19 cellular contexts compared by ENCODE assay signal in the genomic region with DNA sequence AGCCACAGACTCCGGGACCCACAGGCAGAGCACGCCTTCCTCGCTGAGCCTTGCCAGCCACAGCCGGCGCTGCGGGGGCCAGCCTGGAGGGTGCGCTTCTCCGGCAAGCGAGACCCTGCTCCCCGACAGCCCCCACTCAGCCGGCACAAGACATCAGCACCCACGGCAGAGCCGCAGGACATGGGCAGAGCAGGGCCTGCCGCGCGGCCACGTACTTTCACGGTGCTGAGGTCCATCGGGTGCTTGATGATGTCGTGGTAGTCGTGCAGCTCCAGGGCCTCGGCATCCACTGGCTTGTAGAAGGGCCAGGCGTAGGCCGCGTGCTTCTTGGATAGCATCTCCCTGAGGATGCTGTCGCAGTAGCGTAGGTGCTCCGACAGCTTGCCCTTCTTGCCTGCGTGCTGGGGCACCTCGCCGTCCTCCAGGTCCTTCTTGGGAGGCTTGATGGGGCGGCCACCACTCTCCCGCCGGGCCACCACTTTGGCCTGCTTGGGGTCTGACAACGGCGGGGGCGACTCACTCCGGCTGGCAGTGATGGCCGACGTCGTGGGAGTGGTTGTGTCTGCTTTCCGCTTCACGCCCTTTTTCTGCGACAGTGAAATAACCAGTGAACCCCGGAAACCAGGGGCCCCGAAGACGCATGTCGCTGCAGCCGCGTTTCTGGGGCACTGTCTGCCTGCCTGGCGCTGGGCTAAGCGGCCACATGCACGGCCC. TPM values are rescaled to one million over a fixed set of nuclear protein-coding genes. Genes with fewer than 3 reads are reported as not detected.
DNase-seq lines count a peak whose midpoint lies in the region; ATAC-seq, FAIRE-seq and TF ChIP-seq lines count a peak whose summit lies in the region.
"Had no signal": no experiment of that assay in that cellular context is flagged by ENCODE, and none has a peak within 500 bp of the region (broad histone marks: within the 10 kb centered on the region; RNA-seq: fewer than 3 reads in every experiment).

No MANE protein-coding gene starts in this region.

- no peak overlapping the region for H3K9ac ChIP-seq in kidney (ENCODE audit: low read length in 2 of 2)

- no peaks in the 10 kb centered on the region for H3K4me1 Mint-ChIP-seq in naive thymus-derived CD4-positive, alpha-beta T cell
- H3K4me1 Mint-ChIP-seq: CD4-positive, alpha-beta memory T cell; H9 had no signal

- H3K27ac ChIP-seq in right atrium auricular region (no peak overlapping the region), C4-2B (peak overlapping the region; percentile 65), kidney (ENCODE audit: low read depth in 2 of 2, low read length in 2 of 2) (no peak overlapping the region), psoas muscle (no peak overlapping the region)
- H3K27ac ChIP-seq in naive thymus-derived CD4-positive, alpha-beta T cell (ENCODE audit: low read depth, low read length), result no peak overlapping the region
- H3K27ac ChIP-seq: 22Rv1, A549 had no signal

- H3K36me3 Mint-ChIP-seq in naive thymus-derived CD4-positive, alpha-beta T cell, result peaks cover 0 to 36% (median 3%) of the 10 kb centered on the region in 5 donors

- no peaks in the 10 kb centered on the region for H3K27me3 Mint-ChIP-seq in naive thymus-derived CD4-positive, alpha-beta T cell
- H3K27me3 Mint-ChIP-seq: CD4-positive, alpha-beta memory T cell had no signal

- H3K27me3 ChIP-seq in right atrium auricular region (no peaks in the 10 kb centered on the region), psoas muscle (ENCODE audit: insufficient read depth in 3 of 3, low read length in 2 of 3) (no peaks in the 10 kb centered on the region)
- H3K27me3 ChIP-seq in naive thymus-derived CD4-positive, alpha-beta T cell (ENCODE audit: control insufficient read depth in 2 of 2, insufficient read depth in 2 of 2, low read length in 2 of 2), result no peaks in the 10 kb centered on the region

- H3K36me3 ChIP-seq in right atrium auricular region (peaks cover 95% of the 10 kb centered on the region), kidney (ENCODE audit: control insufficient read depth in 1 of 2, insufficient read depth in 2 of 2, low read length in 2 of 2) (peaks cover 31 to 39% of the 10 kb centered on the region in 2 donors), psoas muscle (ENCODE audit: insufficient read depth in 1 of 2, low read depth in 1 of 2) (peaks cover 3 to 88% of the 10 kb centered on the region in 2 donors)
- H3K36me3 ChIP-seq in naive thymus-derived CD4-positive, alpha-beta T cell (ENCODE audit: control insufficient read depth in 2 of 3, insufficient read depth in 3 of 3, low read length in 3 of 3), result peaks cover 0 to 99% (median 14%) of the 10 kb centered on the region in 3 experiments

- POLR2A ChIA-PET in naive thymus-derived CD4-positive, alpha-beta T cell (lab: Charles Lee), result interaction anchor here (0.6 kb wide), 1 partner anchor 18 kb away, joined by 3 read pairs; no protein-coding TSS in a partner anchor

- H3K4me3 ChIP-seq in right atrium auricular region (no peak overlapping the region), kidney (ENCODE audit: low read length in 2 of 2) (no peak overlapping the region), psoas muscle (no peak overlapping the region)
- no peak overlapping the region for H3K4me3 ChIP-seq in naive thymus-derived CD4-positive, alpha-beta T cell (ENCODE audit: low read length)
- H3K4me3 ChIP-seq: A549 had no signal

- H3K27ac Mint-ChIP-seq in naive thymus-derived CD4-positive, alpha-beta T cell, result no peak overlapping the region
- H3K27ac Mint-ChIP-seq: CD14-positive monocyte; CD4-positive, alpha-beta memory T cell had no signal

- H3K4me1 ChIP-seq in right atrium auricular region, result peaks cover 0 to 17% of the 10 kb centered on the region in 2 donors
- no peaks in the 10 kb centered on the region for H3K4me1 ChIP-seq in kidney (ENCODE audit: control insufficient read depth in 1 of 2, insufficient read depth in 1 of 2, low read depth in 1 of 2, low read length in 2 of 2)
- peaks cover 37% of the 10 kb centered on the region for H3K4me1 ChIP-seq in psoas muscle
- no peaks in the 10 kb centered on the region for H3K4me1 ChIP-seq in naive thymus-derived CD4-positive, alpha-beta T cell (ENCODE audit: control insufficient read depth in 2 of 2, insufficient read depth in 2 of 2, low read length in 2 of 2)
- H3K4me1 ChIP-seq: A549 had no signal

- intact Hi-C loops in Right ventricle myocardium inferior (cut with DNase I) (loop anchor here (5.0 kb wide), 1 partner anchor 89 kb away; the partner anchor contains the start of gene WDR5), kidney (cut with DNase I) (no loop called here), psoas muscle (cut with DNase I) (no loop called here)
- intact Hi-C loops in naive thymus-derived CD4-positive, alpha-beta T cell (cut with micrococcal nuclease), result no loop called here

- H3K9me3 Mint-ChIP-seq in naive thymus-derived CD4-positive, alpha-beta T cell, result no peaks in the 10 kb centered on the region
- H3K9me3 Mint-ChIP-seq: H9 had no signal

- TF ChIP-seq CTCF in right atrium auricular region (IDR thresholded peaks at IDR 0.05) (no peak), C4-2B (conservative IDR thresholded peaks at IDR 0.05) (no peak), kidney (IDR thresholded peaks at IDR 0.05; ENCODE audit: borderline replicate concordance, extremely low read depth, insufficient read depth) (no peak), psoas muscle (IDR thresholded peaks at IDR 0.05) (no peak)

- no peaks in the 10 kb centered on the region for H3K9me3 ChIP-seq in right atrium auricular region
- H3K9me3 ChIP-seq in kidney (ENCODE audit: control insufficient read depth in 1 of 2, low read length in 2 of 2), result no peaks in the 10 kb centered on the region
- H3K9me3 ChIP-seq in psoas muscle, result no peaks in the 10 kb centered on the region
- no peaks in the 10 kb centered on the region for H3K9me3 ChIP-seq in naive thymus-derived CD4-positive, alpha-beta T cell (ENCODE audit: control insufficient read depth in 2 of 3, low read length in 3 of 3)
- H3K9me3 ChIP-seq: A549 had no signal

- peak; percentile 59 for DNase-seq in Right ventricle myocardium inferior (ENCODE audit: missing footprints)
- DNase-seq in right atrium auricular region (ENCODE audit: low spot score), result no peak
- peak; percentile 68 for DNase-seq in kidney
- DNase-seq in psoas muscle, result peak; percentile 17 to 47
- no peak for DNase-seq in naive thymus-derived CD4-positive, alpha-beta T cell
- DNase-seq: AML-193; CD4-positive, alpha-beta memory T cell; DMS153; DMS79; GDM1; GOT3; H9 had no signal

- CTCF ChIA-PET in naive thymus-derived CD4-positive, alpha-beta T cell (lab: Charles Lee), result no interaction called here

- H3K4me3 Mint-ChIP-seq in naive thymus-derived CD4-positive, alpha-beta T cell, result no peak overlapping the region
- H3K4me3 Mint-ChIP-seq: CD14-positive monocyte; CD4-positive, alpha-beta memory T cell; H9 had no signal

- 92 to 94% (median 94%) methylated on average over 51 to 53 of the region's 53 CpGs for WGBS in psoas muscle, 3 donors

- no peak for FAIRE-seq in kidney (lab: Jason Lieb, UNC)
- FAIRE-seq: A549, GM12892, GM18507 had no signal

- ATAC-seq in Right ventricle myocardium inferior (no peak), psoas muscle (no peak), GM19463 (IDR thresholded peaks at IDR 0.05; ENCODE audit: unreplicated experiment) (no peak)
- ATAC-seq in naive thymus-derived CD4-positive, alpha-beta T cell, result no peak
- ATAC-seq: A549 had no signal

RNA-seq across cellular contexts. Expression of gene BRD3, which starts 19.8 kb away (rescaled TPM):
- total RNA-seq in Right ventricle myocardium inferior (31.6 TPM), right atrium auricular region (10 to 100 TPM; 14.1 to 18.5 TPM), kidney (46.2 TPM), psoas muscle (10 to 100 TPM; 21.7 to 28.2 (median 24.8) TPM)
- polyA plus RNA-seq in kidney (ENCODE audit: insufficient read depth, low read depth, low replicate concordance) (7.7 TPM), psoas muscle (10 to 100 TPM in 1 of 3 donors, 1 to 10 TPM in 2; 7.5 to 16.5 (median 8.6) TPM)
- total RNA-seq in naive thymus-derived CD4-positive, alpha-beta T cell, result 10 to 100 TPM; 29.0 to 49.7 (median 40.4) TPM
- 10 to 100 TPM; 12.4 to 36.4 TPM for polyA plus RNA-seq in naive thymus-derived CD4-positive, alpha-beta T cell

RNA-seq across cellular contexts. Expression of gene BRD3OS, which starts 22.7 kb away (rescaled TPM):
- 6.2 TPM for total RNA-seq in Right ventricle myocardium inferior
- 10 to 100 TPM in 1 of 2 donors, 1 to 10 TPM in 1; 7.8 to 11.2 TPM for total RNA-seq in right atrium auricular region
- total RNA-seq in kidney, result 24.4 TPM
- 16.5 TPM for polyA plus RNA-seq in kidney (ENCODE audit: insufficient read depth, low read depth, low replicate concordance)
- 1 to 10 TPM; 2.4 to 4.3 (median 4.2) TPM for total RNA-seq in psoas muscle
- 1 to 10 TPM; 1.2 to 8.7 (median 2.7) TPM for polyA plus RNA-seq in psoas muscle
- 10 to 100 TPM in 3 of 5 experiments, 1 to 10 TPM in 2; 8.3 to 19.3 (median 12.7) TPM for total RNA-seq in naive thymus-derived CD4-positive, alpha-beta T cell
- polyA plus RNA-seq in naive thymus-derived CD4-positive, alpha-beta T cell, result 10 to 100 TPM; 22.1 to 28.1 TPM

RNA-seq across cellular contexts. Expression of gene VAV2, which starts 55.9 kb away (rescaled TPM):
- total RNA-seq in Right ventricle myocardium inferior, result 7.6 TPM
- 1 to 10 TPM; 3.4 to 6.0 TPM for total RNA-seq in right atrium auricular region
- total RNA-seq in kidney, result 47.1 TPM
- 22.3 TPM for polyA plus RNA-seq in kidney (ENCODE audit: insufficient read depth, low read depth, low replicate concordance)
- 1 to 10 TPM; 1.3 to 2.9 (median 1.8) TPM for total RNA-seq in psoas muscle
- polyA plus RNA-seq in psoas muscle, result 1 to 10 TPM in 1 of 3 donors, under 1 TPM in 2; 0.70 to 1.8 (median 0.73) TPM
- total RNA-seq in naive thymus-derived CD4-positive, alpha-beta T cell, result 10 to 100 TPM in 1 of 5 experiments, 1 to 10 TPM in 4; 1.9 to 14.4 (median 3.2) TPM
- polyA plus RNA-seq in naive thymus-derived CD4-positive, alpha-beta T cell, result under 1 TPM; 0.18 to 0.31 TPM

Comparison
In these comparisons a context has a peak if more than half of its experiments do, and no peak if none do; other contexts are left out.
1. DNase-seq: peak in Right ventricle myocardium inferior (single experiment), kidney (single experiment) and psoas muscle (2 of 2); none in right atrium auricular region (single experiment) and naive thymus-derived CD4-positive, alpha-beta T cell (0 of 9).